22 cellular contexts compared by ENCODE assay signal in genomic region chr19:54457773-54458647, GRCh38. TPM values are rescaled to one million over a fixed set of nuclear protein-coding genes. Genes with fewer than 3 reads are reported as not detected.
DNase-seq lines count a peak whose midpoint lies in the region; ATAC-seq and TF ChIP-seq lines count a peak whose summit lies in the region.
"Had no signal": no experiment of that assay in that cellular context is flagged by ENCODE, and none has a peak within 500 bp of the region (broad histone marks: within the 10 kb centered on the region; RNA-seq: fewer than 3 reads in every experiment).

No MANE protein-coding gene starts in this region.

- H3K27me3 ChIP-seq in BLaER1 treated with 17β-estradiol and CSF1 and Interleukin-3, amounts not matched to agents 10 nM and 100 nM, result no peaks in the 10 kb centered on the region
- no peaks in the 10 kb centered on the region for H3K27me3 ChIP-seq in naive thymus-derived CD4-positive, alpha-beta T cell (ENCODE audit: control insufficient read depth in 2 of 2, insufficient read depth in 2 of 2, low read length in 2 of 2)
- no peaks in the 10 kb centered on the region for H3K27me3 ChIP-seq in mesendoderm (ENCODE audit: insufficient read depth, low read length, poor library complexity)
- H3K27me3 ChIP-seq in trophoblast cell (ENCODE audit: insufficient read depth, low read length), result no peaks in the 10 kb centered on the region
- H3K27me3 ChIP-seq: cardiac muscle cell, ovary, tibial nerve had no signal

- H2BK5ac ChIP-seq in mesendoderm (ENCODE audit: low read length) (no peak overlapping the region), trophoblast cell (ENCODE audit: low read depth, low read length, poor library complexity) (no peak overlapping the region)

- no peak overlapping the region for H3K4me3 Mint-ChIP-seq in activated naive CD8-positive, alpha-beta T cell treated with anti-CD3 and anti-CD28 coated beads, Interleukin-2, amount 50 U/mL, for 24 hours
- peak overlapping the region in 2 of 10 donors; percentile 6 to 45 for H3K4me3 Mint-ChIP-seq in naive thymus-derived CD4-positive, alpha-beta T cell

- peak overlapping the region in 3 of 11 experiments; percentile 23 to 68 (median 61); a peak in 5 of 22 replicates for H3K9ac ChIP-seq in BLaER1 treated with 17β-estradiol and CSF1 and Interleukin-3, amounts not matched to agents 10 nM and 100 nM
- no peak overlapping the region for H3K9ac ChIP-seq in mesendoderm (ENCODE audit: low read length)
- H3K9ac ChIP-seq in trophoblast cell (ENCODE audit: low read length), result no peak overlapping the region

- CTCF ChIA-PET in naive thymus-derived CD4-positive, alpha-beta T cell (lab: Charles Lee), result no interaction called here

- DNase-seq in activated naive CD8-positive, alpha-beta T cell treated with anti-CD3 and anti-CD28 coated beads, Interleukin-2, amount 50 U/mL, for 24 hours, result no peak
- no peak for DNase-seq in naive thymus-derived CD4-positive, alpha-beta T cell
- DNase-seq in mesendoderm (no peak), trophoblast cell (no peak)
- DNase-seq: activated CD4-positive, CD25-positive, alpha-beta regulatory T cell; activated CD8-positive, alpha-beta memory T cell treated with anti-CD3 and anti-CD28 coated beads for 24 hours; Caco-2; EL; NCI-H1105 treated with DMSO at 0.1 percent for 48 hours; NCI-H510A treated with DMSO at 0.1 percent for 48 hours; stimulated activated naive CD4-positive, alpha-beta T cell had no signal

- no peaks in the 10 kb centered on the region for H3K27me3 Mint-ChIP-seq in activated naive CD8-positive, alpha-beta T cell treated with anti-CD3 and anti-CD28 coated beads, Interleukin-2, amount 50 U/mL, for 24 hours
- no peaks in the 10 kb centered on the region for H3K27me3 Mint-ChIP-seq in naive thymus-derived CD4-positive, alpha-beta T cell

- TF ChIP-seq POLR2A in GM18505 (IDR thresholded peaks at IDR 0.05; ENCODE audit: borderline replicate concordance, extremely low read depth, insufficient read depth, insufficient read length), result peak; percentile 17

- H3K23ac ChIP-seq in mesendoderm (ENCODE audit: low read length) (no peak overlapping the region), trophoblast cell (ENCODE audit: low read length) (no peak overlapping the region)

- no peak overlapping the region for H3K4me3 ChIP-seq in BLaER1 treated with 17β-estradiol and CSF1 and Interleukin-3, amounts not matched to agents 10 nM and 100 nM
- H3K4me3 ChIP-seq in naive thymus-derived CD4-positive, alpha-beta T cell (ENCODE audit: low read length), result no peak overlapping the region
- H3K4me3 ChIP-seq in mesendoderm (ENCODE audit: low read length) (no peak overlapping the region), trophoblast cell (ENCODE audit: low read depth, low read length) (no peak overlapping the region)
- H3K4me3 ChIP-seq: cardiac muscle cell, lung, ovary, SK-N-MC, tibial nerve had no signal

- no peak overlapping the region for H3K56ac ChIP-seq in mesendoderm (ENCODE audit: low read length)

- no peaks in the 10 kb centered on the region for H3K9me3 ChIP-seq in BLaER1 treated with 17β-estradiol and CSF1 and Interleukin-3, amounts not matched to agents 10 nM and 100 nM (replicated peaks in 1 of 11)
- no peaks in the 10 kb centered on the region for H3K9me3 ChIP-seq in naive thymus-derived CD4-positive, alpha-beta T cell (ENCODE audit: control insufficient read depth in 2 of 3, low read length in 3 of 3)
- no peaks in the 10 kb centered on the region for H3K9me3 ChIP-seq in trophoblast cell (ENCODE audit: insufficient read depth, low read depth, low read length)
- H3K9me3 ChIP-seq: Caco-2, ovary, tibial nerve had no signal

- H2BK15ac ChIP-seq in mesendoderm (replicated peaks; ENCODE audit: low read depth), result no peak overlapping the region

- WGBS in mesendoderm (ENCODE audit: extremely low coverage, insufficient coverage, low lambda C conversion rate), result no CpG with 5 or more reads among the region's 42 CpGs
- WGBS in trophoblast cell (ENCODE audit: extremely low coverage, insufficient coverage, insufficient read length), result no CpG with 5 or more reads among the region's 42 CpGs

- POLR2A ChIA-PET in naive thymus-derived CD4-positive, alpha-beta T cell (lab: Charles Lee), result interaction anchor here (0.9 to 1.4 kb wide), 3 partner anchors 9 to 19 kb away, joined by 3 to 4 read pairs (median 4); partner anchors contain the start of gene LENG8

- peak overlapping the region in 7 of 11 experiments; percentile 60 to 70 (median 68); a peak in 7 of 22 replicates for H3K4me2 ChIP-seq in BLaER1 treated with 17β-estradiol and CSF1 and Interleukin-3, amounts not matched to agents 10 nM and 100 nM
- H3K4me2 ChIP-seq in mesendoderm (ENCODE audit: low read length) (no peak overlapping the region), trophoblast cell (ENCODE audit: low read length) (no peak overlapping the region)

- H2BK120ac ChIP-seq in mesendoderm (ENCODE audit: low read depth, low read length) (no peak overlapping the region), trophoblast cell (ENCODE audit: insufficient read depth, low read length, poor library complexity) (no peak overlapping the region)

- H3K4me1 ChIP-seq in BLaER1 treated with 17β-estradiol and CSF1 and Interleukin-3, amounts not matched to agents 10 nM and 100 nM, result peaks cover 44 to 71% (median 50%) of the 10 kb centered on the region in 10 experiments
- H3K4me1 ChIP-seq in naive thymus-derived CD4-positive, alpha-beta T cell (ENCODE audit: control insufficient read depth in 2 of 2, insufficient read depth in 2 of 2, low read length in 2 of 2), result peaks cover 7 to 9% of the 10 kb centered on the region in 2 donors
- H3K4me1 ChIP-seq in mesendoderm (ENCODE audit: control insufficient read depth, low read depth, low read length) (peaks cover 5% of the 10 kb centered on the region), trophoblast cell (ENCODE audit: control insufficient read depth in 1 of 2, insufficient read depth in 2 of 2, low read length in 2 of 2) (peaks cover 9 to 10% of the 10 kb centered on the region in 2 experiments)

- H2BK12ac ChIP-seq in trophoblast cell (ENCODE audit: low read length), result no peak overlapping the region

- peaks cover 92 to 100% (median 95%) of the 10 kb centered on the region in 11 experiments for H4K20me1 ChIP-seq in BLaER1 treated with 17β-estradiol and CSF1 and Interleukin-3, amounts not matched to agents 10 nM and 100 nM

- H4K8ac ChIP-seq in mesendoderm (ENCODE audit: low read depth, low read length) (no peak overlapping the region), trophoblast cell (ENCODE audit: low read depth, low read length) (no peak overlapping the region)

- intact Hi-C loops in naive thymus-derived CD4-positive, alpha-beta T cell (cut with micrococcal nuclease), result no loop called here

- no peak overlapping the region for H4K12ac ChIP-seq in trophoblast cell (ENCODE audit: low read depth, low read length)

- ATAC-seq in GM18505 (IDR thresholded peaks at IDR 0.05; ENCODE audit: unreplicated experiment), result no peak
- ATAC-seq in activated naive CD8-positive, alpha-beta T cell treated with anti-CD3 and anti-CD28 coated beads, Interleukin-2, amount 50 U/mL, for 24 hours, result no peak
- ATAC-seq in naive thymus-derived CD4-positive, alpha-beta T cell, result no peak
- ATAC-seq in GM21619 (IDR thresholded peaks at IDR 0.05; ENCODE audit: unreplicated experiment), result no peak

- H3K79me2 ChIP-seq in mesendoderm (ENCODE audit: control insufficient read depth, insufficient read depth, low read length) (peaks cover 5% of the 10 kb centered on the region), trophoblast cell (ENCODE audit: control insufficient read depth, insufficient read depth, low read length, poor library complexity) (peaks cover 3% of the 10 kb centered on the region)

- no peak overlapping the region for H2AK5ac ChIP-seq in mesendoderm (ENCODE audit: low read length)
- no peak overlapping the region for H2AK5ac ChIP-seq in trophoblast cell (ENCODE audit: low read length)

- H3K18ac ChIP-seq in mesendoderm (ENCODE audit: low read length) (no peak overlapping the region), trophoblast cell (ENCODE audit: low read length) (no peak overlapping the region)

- no peak overlapping the region for H3K4ac ChIP-seq in mesendoderm (ENCODE audit: low read depth, low read length)
- H3K4ac ChIP-seq in trophoblast cell (ENCODE audit: low read depth, low read length), result no peak overlapping the region

- peaks cover 89 to 94% (median 92%) of the 10 kb centered on the region in 11 experiments for H3K36me3 ChIP-seq in BLaER1 treated with 17β-estradiol and CSF1 and Interleukin-3, amounts not matched to agents 10 nM and 100 nM
- peaks cover 29 to 92% (median 55%) of the 10 kb centered on the region in 3 experiments for H3K36me3 ChIP-seq in naive thymus-derived CD4-positive, alpha-beta T cell (ENCODE audit: control insufficient read depth in 2 of 3, insufficient read depth in 3 of 3, low read length in 3 of 3)
- H3K36me3 ChIP-seq in mesendoderm (ENCODE audit: control insufficient read depth, insufficient read depth, low read length) (peaks cover 48% of the 10 kb centered on the region), trophoblast cell (ENCODE audit: control insufficient read depth in 1 of 2, insufficient read depth in 2 of 2, low read length in 2 of 2) (peaks cover 91 to 92% of the 10 kb centered on the region in 2 experiments)
- H3K36me3 ChIP-seq: ovary had no signal

- H3K27ac ChIP-seq in BLaER1 treated with 17β-estradiol and CSF1 and Interleukin-3, amounts not matched to agents 10 nM and 100 nM, result peak overlapping the region in 1 of 11 experiments; percentile 2; a peak in 1 of 22 replicates
- H3K27ac ChIP-seq in naive thymus-derived CD4-positive, alpha-beta T cell (ENCODE audit: low read depth, low read length), result no peak overlapping the region
- H3K27ac ChIP-seq in mesendoderm (ENCODE audit: low read depth, low read length) (no peak overlapping the region), trophoblast cell (ENCODE audit: low read depth, low read length) (no peak overlapping the region)
- H3K27ac ChIP-seq: cardiac muscle cell, epithelial cell of prostate, ovary, SK-N-MC, tibial nerve had no signal

- no peak overlapping the region for H4K91ac ChIP-seq in trophoblast cell (ENCODE audit: low read depth, low read length)

- no peak overlapping the region for H3K14ac ChIP-seq in trophoblast cell (ENCODE audit: low read length)

- H2AFZ ChIP-seq in trophoblast cell (ENCODE audit: insufficient read depth, low read length, poor library complexity), result no peak overlapping the region

- H3K9me3 Mint-ChIP-seq in activated naive CD8-positive, alpha-beta T cell treated with anti-CD3 and anti-CD28 coated beads, Interleukin-2, amount 50 U/mL, for 24 hours, result no peaks in the 10 kb centered on the region
- H3K9me3 Mint-ChIP-seq in naive thymus-derived CD4-positive, alpha-beta T cell, result no peaks in the 10 kb centered on the region

- H3K79me1 ChIP-seq in mesendoderm (ENCODE audit: low read length) (peaks cover 23% of the 10 kb centered on the region), trophoblast cell (ENCODE audit: low read length) (peaks cover 4% of the 10 kb centered on the region)

- peaks cover 27% of the 10 kb centered on the region for H3K4me1 Mint-ChIP-seq in activated naive CD8-positive, alpha-beta T cell treated with anti-CD3 and anti-CD28 coated beads, Interleukin-2, amount 50 U/mL, for 24 hours
- H3K4me1 Mint-ChIP-seq in naive thymus-derived CD4-positive, alpha-beta T cell, result peaks cover 20 to 35% (median 27%) of the 10 kb centered on the region in 7 donors

- H3K27ac Mint-ChIP-seq in activated naive CD8-positive, alpha-beta T cell treated with anti-CD3 and anti-CD28 coated beads, Interleukin-2, amount 50 U/mL, for 24 hours, result peak overlapping the region; percentile 18
- H3K27ac Mint-ChIP-seq in naive thymus-derived CD4-positive, alpha-beta T cell, result peak overlapping the region in 5 of 9 donors; percentile 9 to 91 (median 56)

- H3K36me3 Mint-ChIP-seq in activated naive CD8-positive, alpha-beta T cell treated with anti-CD3 and anti-CD28 coated beads, Interleukin-2, amount 50 U/mL, for 24 hours (ENCODE audit: low read depth), result peaks cover 42% of the 10 kb centered on the region
- H3K36me3 Mint-ChIP-seq in naive thymus-derived CD4-positive, alpha-beta T cell, result peaks cover 13 to 39% (median 16%) of the 10 kb centered on the region in 5 donors

- no peak overlapping the region for H4K5ac ChIP-seq in mesendoderm (ENCODE audit: low read length)

RNA-seq across cellular contexts. Expression of gene LENG9, which starts 5.6 kb away (rescaled TPM):
- total RNA-seq in naive thymus-derived CD4-positive, alpha-beta T cell, result 1 to 10 TPM; 3.5 to 6.1 (median 4.3) TPM
- under 1 TPM; 0.09 to 0.16 TPM for polyA plus RNA-seq in naive thymus-derived CD4-positive, alpha-beta T cell
- 0.72 TPM for polyA plus RNA-seq in mesendoderm (2013, experiment 1 of 2)
- 0.88 TPM for polyA plus RNA-seq in mesendoderm (2013, experiment 2 of 2)
- 0.68 and 0.73 TPM in 2 replicates for polyA plus RNA-seq in trophoblast cell (2013)
- polyA plus RNA-seq: cardiac muscle cell had no signal

RNA-seq across cellular contexts. Expression of gene LENG8, which starts 9.0 kb away (rescaled TPM):
- 100 to 1,000 TPM; 238 to 685 (median 503) TPM for total RNA-seq in naive thymus-derived CD4-positive, alpha-beta T cell
- polyA plus RNA-seq in naive thymus-derived CD4-positive, alpha-beta T cell, result 10 to 100 TPM in 1 of 2 donors, 1 to 10 TPM in 1; 6.2 to 16.8 TPM
- 54.1 TPM for polyA plus RNA-seq in mesendoderm (2013, experiment 1 of 2)
- 54.1 TPM for polyA plus RNA-seq in mesendoderm (2013, experiment 2 of 2)
- polyA plus RNA-seq in trophoblast cell (2013), result 109 and 112 TPM in 2 replicates

RNA-seq across cellular contexts. Expression of gene CDC42EP5, which starts 15.1 kb away (rescaled TPM):
- total RNA-seq in naive thymus-derived CD4-positive, alpha-beta T cell, result not detected
- polyA plus RNA-seq in naive thymus-derived CD4-positive, alpha-beta T cell, result not detected
- polyA plus RNA-seq in mesendoderm (2013, experiment 1 of 2), result 0.67 TPM
- 1.9 TPM for polyA plus RNA-seq in mesendoderm (2013, experiment 2 of 2)
- 9.5 and 12.2 TPM in 2 replicates for polyA plus RNA-seq in trophoblast cell (2013)

RNA-seq across cellular contexts. Expression of gene TTYH1, which starts 42.7 kb away (rescaled TPM):
- 1 to 10 TPM in 1 of 5 experiments, under 1 TPM in 1, not detected in 3; 0.10 to 1.8 TPM for total RNA-seq in naive thymus-derived CD4-positive, alpha-beta T cell
- polyA plus RNA-seq in naive thymus-derived CD4-positive, alpha-beta T cell, result under 1 TPM; 0.23 to 0.40 TPM
- polyA plus RNA-seq in mesendoderm (2013, experiment 1 of 2), result 3.2 TPM
- polyA plus RNA-seq in mesendoderm (2013, experiment 2 of 2), result 3.0 TPM
- 1.1 and 2.4 TPM in 2 replicates for polyA plus RNA-seq in trophoblast cell (2013)
- total RNA-seq: Caco-2, cardiac muscle cell, dermis microvascular lymphatic vessel endothelial cell had no signal

RNA-seq across cellular contexts. Expression of gene LAIR2, which starts 44.6 kb away (rescaled TPM):
- 10 to 100 TPM in 1 of 5 experiments, 1 to 10 TPM in 2, under 1 TPM in 1, not detected in 1; 0.85 to 12.8 (median 2.2) TPM for total RNA-seq in naive thymus-derived CD4-positive, alpha-beta T cell
- 1 to 10 TPM; 2.5 to 5.5 TPM for polyA plus RNA-seq in naive thymus-derived CD4-positive, alpha-beta T cell
- not detected for polyA plus RNA-seq in mesendoderm (2013, experiment 1 of 2)
- polyA plus RNA-seq in mesendoderm (2013, experiment 2 of 2), result not detected
- polyA plus RNA-seq in trophoblast cell (2013), result not detected in 2 replicates
- total RNA-seq: Caco-2, cardiac muscle cell, dermis microvascular lymphatic vessel endothelial cell, lung, ovary, tibial nerve had no signal
- polyA plus RNA-seq: cardiac muscle cell, keratinocyte, ovary had no signal

Comparison
In these comparisons a context has a peak if more than half of its experiments do, and no peak if none do; other contexts are left out.
1. H3K4me2 ChIP-seq: peak in BLaER1 treated with 17β-estradiol and CSF1 and Interleukin-3, amounts not matched to agents 10 nM and 100 nM (7 of 11); none in mesendoderm (single experiment) and trophoblast cell (single experiment).